10 cellular contexts compared by ENCODE assay signal in the genomic region with DNA sequence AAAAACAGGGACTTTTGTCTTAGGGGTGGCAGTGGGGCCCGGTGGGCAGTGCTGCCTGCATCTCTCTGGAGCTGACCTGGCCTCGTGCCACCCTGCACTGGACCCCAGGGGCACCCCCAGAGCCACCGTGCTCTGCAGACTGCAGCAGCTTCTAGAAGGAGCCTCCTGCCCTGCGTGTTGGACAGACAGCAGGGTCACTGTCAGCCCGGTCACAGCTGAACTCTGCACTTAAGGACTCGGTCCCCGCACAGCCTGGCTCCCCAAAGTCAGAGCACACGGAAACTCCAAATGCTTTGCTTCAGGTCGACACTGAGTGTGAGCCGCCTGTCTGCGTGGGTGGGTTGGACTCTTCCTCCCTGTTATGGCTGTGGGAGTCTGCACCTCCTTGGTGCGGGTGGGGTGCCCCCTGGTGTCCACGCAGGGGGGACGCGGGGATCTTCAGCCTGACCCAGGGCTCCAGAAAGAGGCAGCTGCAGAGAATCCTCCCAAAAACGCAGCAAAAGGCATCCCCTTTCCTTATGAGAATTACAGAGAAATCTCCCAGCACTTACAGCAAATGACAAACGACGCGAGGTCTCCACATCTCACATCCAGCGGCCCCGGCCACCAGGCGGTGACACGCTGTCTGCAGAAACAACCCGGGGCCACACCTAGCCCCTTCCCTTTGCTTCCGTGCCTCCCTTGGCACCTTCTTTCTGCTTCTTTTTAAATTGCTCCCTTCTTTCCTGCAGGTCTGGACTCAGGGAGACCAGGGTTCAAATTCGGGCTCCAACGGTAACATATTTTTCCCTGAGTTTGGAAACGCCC. TPM values are rescaled to one million over a fixed set of nuclear protein-coding genes. Genes with fewer than 3 reads are reported as not detected.
A peak's percentile ranks its signal among the peaks of the same experiment; 100 is the strongest.
DNase-seq lines count a peak whose midpoint lies in the region; ATAC-seq and TF ChIP-seq lines count a peak whose summit lies in the region.
"Had no signal": no experiment of that assay in that cellular context is flagged by ENCODE, and none has a peak within 500 bp of the region (broad histone marks: within the 10 kb centered on the region; RNA-seq: fewer than 3 reads in every experiment).

No MANE protein-coding gene starts in this region.

- H3K9me3 ChIP-seq in uterus: no peaks in the 10 kb centered on the region

- no peaks in the 10 kb centered on the region for H3K36me3 ChIP-seq in uterus

- H3K4me3 ChIP-seq in dorsolateral prefrontal cortex (peak overlapping the region in 9 of 59 donors; percentile 9 to 48 (median 24)), uterus (no peak overlapping the region)
- H3K4me3 ChIP-seq: SK-N-MC had no signal

- no peaks in the 10 kb centered on the region for H3K4me1 ChIP-seq in uterus

- TF ChIP-seq POLR2A in uterus (IDR thresholded peaks at IDR 0.05): no peak

- peak; percentile 2 for DNase-seq in NCI-H2171 (lab: John Stamatoyannopoulos, UW)
- no peak for DNase-seq in NCI-H2171 treated with DMSO at 0.1 percent for 48 hours (lab: John Stamatoyannopoulos, UW)
- DNase-seq in NCI-H460 (ENCODE audit: extremely low read depth, low read depth): peak; percentile 18
- peak in 7 of 10 donors; percentile 47 to 81 (median 64) for DNase-seq in dorsolateral prefrontal cortex
- peak; percentile 51 for DNase-seq in midbrain (lab: John Stamatoyannopoulos, UW)
- DNase-seq in uterus: peak; percentile 69 to 71
- DNase-seq: CD4-positive, CD25-positive, alpha-beta regulatory T cell had no signal

- intact Hi-C loops in dorsolateral prefrontal cortex (cut with DNase I): loop anchor here (1.0 to 10.0 kb wide), 4 partner anchors 130 to 205 kb away; no protein-coding TSS in a partner anchor
- intact Hi-C loops in uterus (cut with DNase I; ENCODE audit: low total_unique reads): loop anchor here (10.0 kb wide), 1 partner anchor 201 kb away; no protein-coding TSS in a partner anchor

- ATAC-seq in activated CD4-positive, CD25-positive, alpha-beta regulatory T cell treated with anti-CD3 and anti-CD28 coated beads, Interleukin-2, amount 50 U/mL, for 24 hours: no peak
- no peak for ATAC-seq in GM18870 (IDR thresholded peaks at IDR 0.05; ENCODE audit: unreplicated experiment)

- TF ChIP-seq CTCF in dorsolateral prefrontal cortex (IDR thresholded peaks at IDR 0.05 in 54 of 56, conservative IDR thresholded peaks at IDR 0.05 in 2 of 56; ENCODE audit: low read depth in 1 of 56, partially characterized antibody in 56 of 56): peak in 55 of 56 donors; percentile 44 to 88 (median 77)
- TF ChIP-seq CTCF in uterus (IDR thresholded peaks at IDR 0.05): peak; percentile 76 to 90 (median 79)

- H3K27me3 ChIP-seq in dorsolateral prefrontal cortex (peaks cover 0 to 8% (median 0%) of the 10 kb centered on the region in 45 donors), uterus (no peaks in the 10 kb centered on the region)

- no peak overlapping the region for H3K27ac ChIP-seq in dorsolateral prefrontal cortex
- no peak overlapping the region for H3K27ac ChIP-seq in uterus
- H3K27ac ChIP-seq: SK-N-MC had no signal

RNA-seq across cellular contexts. Expression of a gene that starts 36.3 kb away (rescaled TPM):
- not detected in 2 replicates for total RNA-seq in NCI-H460 (2014; rRNA removed; shearing (Covaris generic))
- not detected in 2 replicates for polyA plus RNA-seq in NCI-H460 (2014; cell fraction: nucleus; rRNA removed)
- 1 to 10 TPM in 92 of 120 experiments, under 1 TPM in 28; 0.19 to 4.6 (median 1.5) TPM for total RNA-seq in dorsolateral prefrontal cortex
- total RNA-seq in uterus: 1 to 10 TPM in 3 of 4 donors, not detected in 1; 1.4 to 9.6 (median 2.8) TPM
- total RNA-seq: CD4-positive, CD25-positive, alpha-beta regulatory T cell had no signal
- polyA plus RNA-seq: CD4-positive, CD25-positive, alpha-beta regulatory T cell had no signal
